Comparison of ENCODE assay signal across 1 cellular context in the genomic region with DNA sequence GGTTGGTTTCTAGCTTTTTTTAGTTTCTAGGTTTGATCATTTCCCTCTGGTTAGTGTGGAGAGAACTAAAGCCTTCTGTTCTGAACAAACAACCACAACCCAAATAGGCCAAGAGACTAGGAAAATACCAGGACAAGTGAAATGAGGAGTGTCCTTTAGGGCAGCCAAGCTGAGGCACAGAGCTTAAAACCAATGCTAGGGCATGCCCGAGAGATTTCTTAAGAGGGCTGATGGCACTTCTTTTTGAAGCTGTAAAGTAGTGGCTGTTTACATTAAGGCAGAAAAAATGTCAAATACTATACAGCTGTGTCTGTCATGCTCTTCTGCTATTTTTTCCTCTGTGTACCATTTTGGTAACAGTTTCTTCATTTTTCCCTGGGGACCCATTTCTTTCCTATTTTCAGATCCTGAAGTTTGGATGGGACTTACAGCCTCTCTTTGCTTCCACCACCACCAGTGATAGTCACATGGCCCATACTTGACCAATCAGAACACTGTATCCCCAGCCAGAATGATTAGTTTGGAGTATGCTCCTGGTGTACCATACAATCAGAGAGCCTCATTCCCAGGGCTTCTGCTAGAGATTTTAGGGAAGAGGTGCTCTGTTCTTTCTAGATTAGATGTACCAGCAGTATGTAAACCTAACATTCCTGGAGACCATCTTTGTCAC.
TF ChIP-seq lines count a peak whose summit lies in the region.

No MANE protein-coding gene starts in this region.

TF ChIP-seq in GM12878, 131 proteins besides CTCF, POLR2A, EP300 and RAD21 (continued from another document):
- TF ChIP-seq, protein P1, sequence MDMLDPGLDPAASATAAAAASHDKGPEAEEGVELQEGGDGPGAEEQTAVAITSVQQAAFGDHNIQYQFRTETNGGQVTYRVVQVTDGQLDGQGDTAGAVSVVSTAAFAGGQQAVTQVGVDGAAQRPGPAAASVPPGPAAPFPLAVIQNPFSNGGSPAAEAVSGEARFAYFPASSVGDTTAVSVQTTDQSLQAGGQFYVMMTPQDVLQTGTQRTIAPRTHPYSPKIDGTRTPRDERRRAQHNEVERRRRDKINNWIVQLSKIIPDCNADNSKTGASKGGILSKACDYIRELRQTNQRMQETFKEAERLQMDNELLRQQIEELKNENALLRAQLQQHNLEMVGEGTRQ (IDR thresholded peaks at IDR 0.05; ENCODE audit: borderline replicate concordance, low read depth, low read length) = peak; percentile 4; the same call in 1 of the 2 replicates
- TF ChIP-seq, protein P2, sequence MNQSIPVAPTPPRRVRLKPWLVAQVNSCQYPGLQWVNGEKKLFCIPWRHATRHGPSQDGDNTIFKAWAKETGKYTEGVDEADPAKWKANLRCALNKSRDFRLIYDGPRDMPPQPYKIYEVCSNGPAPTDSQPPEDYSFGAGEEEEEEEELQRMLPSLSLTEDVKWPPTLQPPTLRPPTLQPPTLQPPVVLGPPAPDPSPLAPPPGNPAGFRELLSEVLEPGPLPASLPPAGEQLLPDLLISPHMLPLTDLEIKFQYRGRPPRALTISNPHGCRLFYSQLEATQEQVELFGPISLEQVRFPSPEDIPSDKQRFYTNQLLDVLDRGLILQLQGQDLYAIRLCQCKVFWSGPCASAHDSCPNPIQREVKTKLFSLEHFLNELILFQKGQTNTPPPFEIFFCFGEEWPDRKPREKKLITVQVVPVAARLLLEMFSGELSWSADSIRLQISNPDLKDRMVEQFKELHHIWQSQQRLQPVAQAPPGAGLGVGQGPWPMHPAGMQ (IDR thresholded peaks at IDR 0.05; ENCODE audit: borderline replicate concordance) = no peak
- no peak for TF ChIP-seq CHD1 (IDR thresholded peaks at IDR 0.05; ENCODE audit: low read depth, low read length)
